Comparison of ENCODE assay signal across 19 cellular contexts in genomic region chr4:116598980-116599789, GRCh38.
"Had no signal": no experiment of that assay in that cellular context is flagged by ENCODE, and none has a peak within 500 bp of the region (broad histone marks: within the 10 kb centered on the region; RNA-seq: fewer than 3 reads in every experiment).

No MANE protein-coding gene starts in this region.

- H3K9me3 ChIP-seq: gastrocnemius medialis, mucosa of descending colon, thoracic aorta had no signal

- DNase-seq: activated CD4-positive, alpha-beta memory T cell treated with anti-CD3 and anti-CD28 coated beads, Interleukin-2, amount 10 ng/mL, durations not matched to agents 7 days and 5 days; activated CD4-positive, alpha-beta T cell treated with anti-CD3 and anti-CD28 coated beads, Interleukin-2, amount 10 ng/mL, durations not matched to agents 24 days and 14 days; activated CD4-positive, CD25-positive, alpha-beta regulatory T cell treated with anti-CD3 and anti-CD28 coated beads, Interleukin-2, amount 50 U/mL, for 72 hours; activated T-cell treated with anti-CD3 and anti-CD28 coated beads, Interleukin-2, amount 50 U/mL, for 24 hours; effector memory CD4-positive, alpha-beta T cell; gastrocnemius medialis; glutamatergic neuron; retina; stimulated activated CD4-positive, alpha-beta T cell treated with anti-CD3 and anti-CD28 coated beads, Interleukin-12 subunit alpha, Interleukin-12 subunit beta, amount 100 ng/mL, for 4 hours; stimulated activated CD4-positive, alpha-beta T cell treated with anti-CD3 and anti-CD28 coated beads, Interleukin-4, amount 100 ng/mL, for 1 hour; T1000 had no signal

- H3K36me3 ChIP-seq: cardiac muscle cell, gastrocnemius medialis, neutrophil, thoracic aorta had no signal

- ATAC-seq: activated naive CD8-positive, alpha-beta T cell treated with anti-CD3 and anti-CD28 coated beads, Interleukin-2, amount 50 U/mL, for 24 hours; gastrocnemius medialis; mucosa of descending colon; T-helper 17 cell had no signal

- H3K27ac ChIP-seq: cardiac muscle cell, coronary artery, dorsolateral prefrontal cortex, gastrocnemius medialis, neutrophil, thoracic aorta had no signal

- H3K4me3 ChIP-seq: cardiac muscle cell, coronary artery, dorsolateral prefrontal cortex, gastrocnemius medialis, mucosa of descending colon, thoracic aorta had no signal

- H3K27me3 ChIP-seq: cardiac muscle cell, gastrocnemius medialis, neutrophil had no signal

- H3K4me1 ChIP-seq: gastrocnemius medialis had no signal
